1 cellular context compared by ENCODE assay signal in genomic region chr1:113540328-113540727, GRCh38.
TF ChIP-seq lines count a peak whose summit lies in the region.

No MANE protein-coding gene starts in this region.

TF ChIP-seq in GM12878, 131 proteins besides CTCF, POLR2A, EP300 and RAD21 (continued from another document):
- no peak for TF ChIP-seq CUX1 (IDR thresholded peaks at IDR 0.05; ENCODE audit: insufficient replicate concordance, low read depth, low read length)
- TF ChIP-seq ATF2 (IDR thresholded peaks at IDR 0.05; ENCODE audit: low read length): no peak
- no peak for TF ChIP-seq TAF1 (IDR thresholded peaks at IDR 0.05; ENCODE audit: borderline replicate concordance, low read depth, low read length)
- no peak for TF ChIP-seq STAT1 (conservative IDR thresholded peaks at IDR 0.05)
- no peak for TF ChIP-seq ELK1 (IDR thresholded peaks at IDR 0.05; ENCODE audit: low read depth, low read length)
- TF ChIP-seq SP1 (IDR thresholded peaks at IDR 0.05; ENCODE audit: low read depth, low read length): no peak
- no peak for TF ChIP-seq MEF2A (IDR thresholded peaks at IDR 0.05; ENCODE audit: insufficient read depth, low read depth, low read length)
- TF ChIP-seq TARDBP (IDR thresholded peaks at IDR 0.05; ENCODE audit: borderline replicate concordance): no peak
- no peak for TF ChIP-seq POLR2AphosphoS2 (IDR thresholded peaks at IDR 0.05; ENCODE audit: low read depth, low read length)
- TF ChIP-seq YBX1 (IDR thresholded peaks at IDR 0.05): no peak
- no peak for TF ChIP-seq PBX3 (IDR thresholded peaks at IDR 0.05; ENCODE audit: insufficient replicate concordance, low read depth, low read length)
- no peak for TF ChIP-seq SKIL (IDR thresholded peaks at IDR 0.05; ENCODE audit: low read depth, poor library complexity, severe bottlenecking)
